ENCODE assay signal across 16 cellular contexts in genomic region chr11:73205666-73206343, GRCh38. TPM values are rescaled to one million over a fixed set of nuclear protein-coding genes. Genes with fewer than 3 reads are reported as not detected.
DNase-seq lines count a peak whose midpoint lies in the region; ATAC-seq, FAIRE-seq and TF ChIP-seq lines count a peak whose summit lies in the region.
"Had no signal": no experiment of that assay in that cellular context is flagged by ENCODE, and none has a peak within 500 bp of the region (broad histone marks: within the 10 kb centered on the region; RNA-seq: fewer than 3 reads in every experiment).

No MANE protein-coding gene starts in this region.

- H3K4me1 ChIP-seq in A549 (peaks cover 27% of the 10 kb centered on the region), SJCRH30 (peaks cover 25% of the 10 kb centered on the region), right lobe of liver (peaks cover 0 to 33% (median 2%) of the 10 kb centered on the region in 4 donors), BE2C (no peaks in the 10 kb centered on the region)
- H3K4me1 ChIP-seq: parathyroid adenoma had no signal

- WGBS in A549 (ENCODE audit: missing lambda C conversion rate): 69% methylated on average over 5 of the region's 5 CpGs
- 49% methylated on average over 5 of the region's 5 CpGs for WGBS in right lobe of liver (ENCODE audit: insufficient coverage, low coverage, low lambda C conversion rate, missing lambda C conversion rate)

- H3K4me3 ChIP-seq in A549: no peak overlapping the region
- H3K4me3 ChIP-seq in SJCRH30: no peak overlapping the region
- no peak overlapping the region for H3K4me3 ChIP-seq in right lobe of liver
- no peak overlapping the region for H3K4me3 ChIP-seq in BE2C (ENCODE audit: low read depth, low read length)
- H3K4me3 ChIP-seq: spleen, upper lobe of left lung had no signal

- TF ChIP-seq CTCF in A549 (IDR thresholded peaks at IDR 0.05) (no peak), right lobe of liver (IDR thresholded peaks at IDR 0.05) (no peak), BE2C (IDR thresholded peaks at IDR 0.05; ENCODE audit: low read depth, low read length) (no peak)

- TF ChIP-seq POLR2A in A549 (IDR thresholded peaks at IDR 0.05; ENCODE audit: low read length): no peak
- no peak for TF ChIP-seq POLR2A in right lobe of liver (IDR thresholded peaks at IDR 0.05)

- ATAC-seq in A549 (peak; percentile 34 to 49; a peak in 3 of 6 replicates), right lobe of liver (peak; percentile 44 to 76 (median 64)), HG03097 (IDR thresholded peaks at IDR 0.05; ENCODE audit: low FRiP score, unreplicated experiment) (no peak), GM21360 (IDR thresholded peaks at IDR 0.05; ENCODE audit: unreplicated experiment) (no peak), GM18861 (IDR thresholded peaks at IDR 0.05; ENCODE audit: unreplicated experiment) (no peak)
- ATAC-seq: stimulated activated effector memory CD8-positive, alpha-beta T cell treated with anti-CD3 and anti-CD28 coated beads, Interleukin-12 subunit alpha, Interleukin-12 subunit beta, amount 100 ng/mL, for 72 hours had no signal

- no peak for FAIRE-seq in A549 (lab: Jason Lieb, UNC)

- POLR2A ChIA-PET in A549 (lab: Yijun Ruan, JAX): no interaction called here

- no peak for TF ChIP-seq EP300 in A549 (IDR thresholded peaks at IDR 0.05)

- CTCF ChIA-PET in A549 (lab: Yijun Ruan, JAX): interaction anchor here (0.6 to 4.5 kb wide), 7 partner anchors 12 to 374 kb away, joined by 3 to 25 read pairs (median 6); no protein-coding TSS in a partner anchor

- DNase-seq in A549 (ENCODE audit: low read depth in 1 of 2, low spot score in 1 of 2) (no peak), MV-4-11 (lab: John Stamatoyannopoulos, UW) (peak; percentile 97), SJCRH30 (peak; percentile 53 to 73), right lobe of liver (peak in 1 of 3 donors; percentile 39), BE2C (no peak)
- DNase-seq: activated CD4-positive, alpha-beta memory T cell treated with anti-CD3 and anti-CD28 coated beads, Interleukin-2, amount 10 ng/mL, durations not matched to agents 7 days and 5 days; effector memory CD4-positive, alpha-beta T cell; hypothalamus; NCI-H1092 treated with DMSO at 0.1 percent for 48 hours; spleen had no signal

- H3K27ac ChIP-seq in A549 (peak overlapping the region in 1 of 2 experiments; percentile 59; a peak in 2 of 6 replicates), SJCRH30 (peak overlapping the region; percentile 56), right lobe of liver (no peak overlapping the region)
- H3K27ac ChIP-seq: parathyroid adenoma had no signal

- H3K9me3 ChIP-seq in A549 (no peaks in the 10 kb centered on the region), SJCRH30 (replicated peaks) (no peaks in the 10 kb centered on the region), right lobe of liver (no peaks in the 10 kb centered on the region), BE2C (no peaks in the 10 kb centered on the region)
- H3K9me3 ChIP-seq: spleen, upper lobe of left lung had no signal

- H3K36me3 ChIP-seq in SJCRH30: no peaks in the 10 kb centered on the region
- no peaks in the 10 kb centered on the region for H3K36me3 ChIP-seq in right lobe of liver
- H3K36me3 ChIP-seq in BE2C: no peaks in the 10 kb centered on the region
- H3K36me3 ChIP-seq: spleen, upper lobe of left lung had no signal

- intact Hi-C loops in right lobe of liver (cut with DNase I): no loop called here

- H3K4me2 ChIP-seq in A549: peak overlapping the region; percentile 70

- H3K27me3 ChIP-seq in SJCRH30 (no peaks in the 10 kb centered on the region), right lobe of liver (no peaks in the 10 kb centered on the region), BE2C (no peaks in the 10 kb centered on the region)
- H3K27me3 ChIP-seq: spleen, upper lobe of left lung had no signal

- no peak for TF ChIP-seq RAD21 in A549 (conservative IDR thresholded peaks at IDR 0.05 in 1 of 2, IDR thresholded peaks at IDR 0.05 in 1 of 2)

TF ChIP-seq in A549, 52 proteins besides CTCF, POLR2A, EP300 and RAD21:
- TF ChIP-seq SREBF2 (IDR thresholded peaks at IDR 0.05): no peak
- no peak for TF ChIP-seq PHF8 (IDR thresholded peaks at IDR 0.05; ENCODE audit: borderline replicate concordance, low read depth)
- TF ChIP-seq FOSL2 (IDR thresholded peaks at IDR 0.05): no peak
- TF ChIP-seq FOSL2 (CRISPR knock-in tag; IDR thresholded peaks at IDR 0.05): no peak; the same call in 1 of the 2 replicates
- no peak for TF ChIP-seq EHMT2 (IDR thresholded peaks at IDR 0.05; ENCODE audit: low read depth)
- TF ChIP-seq, protein P1, sequence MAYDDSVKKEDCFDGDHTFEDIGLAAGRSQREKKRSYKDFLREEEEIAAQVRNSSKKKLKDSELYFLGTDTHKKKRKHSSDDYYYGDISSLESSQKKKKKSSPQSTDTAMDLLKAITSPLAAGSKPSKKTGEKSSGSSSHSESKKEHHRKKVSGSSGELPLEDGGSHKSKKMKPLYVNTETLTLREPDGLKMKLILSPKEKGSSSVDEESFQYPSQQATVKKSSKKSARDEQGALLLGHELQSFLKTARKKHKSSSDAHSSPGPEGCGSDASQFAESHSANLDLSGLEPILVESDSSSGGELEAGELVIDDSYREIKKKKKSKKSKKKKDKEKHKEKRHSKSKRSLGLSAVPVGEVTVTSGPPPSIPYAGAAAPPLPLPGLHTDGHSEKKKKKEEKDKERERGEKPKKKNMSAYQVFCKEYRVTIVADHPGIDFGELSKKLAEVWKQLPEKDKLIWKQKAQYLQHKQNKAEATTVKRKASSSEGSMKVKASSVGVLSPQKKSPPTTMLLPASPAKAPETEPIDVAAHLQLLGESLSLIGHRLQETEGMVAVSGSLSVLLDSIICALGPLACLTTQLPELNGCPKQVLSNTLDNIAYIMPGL (CRISPR knock-in tag; IDR thresholded peaks at IDR 0.05; ENCODE audit: borderline replicate concordance): no peak
- TF ChIP-seq ZC3H11A (IDR thresholded peaks at IDR 0.05): no peak
- TF ChIP-seq NFE2L2 (conservative IDR thresholded peaks at IDR 0.05; ENCODE audit: low read length): no peak
- no peak for TF ChIP-seq POLR2AphosphoS2 (conservative IDR thresholded peaks at IDR 0.05; ENCODE audit: low read length)
- no peak for TF ChIP-seq TFCP2L1 (CRISPR knock-in tag; IDR thresholded peaks at IDR 0.05)
- no peak for TF ChIP-seq E2F6 (IDR thresholded peaks at IDR 0.05; ENCODE audit: borderline replicate concordance, low read depth)

RNA-seq across cellular contexts. Expression of gene P2RY2, which starts 12.3 kb away (rescaled TPM):
- polyA plus RNA-seq in A549 (2011; rRNA removed) (3.7 and 5.2 TPM in 2 replicates), A549 (2017; fragmentation: RNase III; extraction: RNeasy Plus Mini Kit Qiagen cat#74134 plus additional on column Dnase treatment) (6.1 to 6.4 TPM (median 6.4 TPM) in 3 replicates)
- 7.6 and 11.4 TPM in 2 replicates for polyA plus RNA-seq in A549 (2012; cell fraction: cytosol; rRNA removed)
- 10.3 and 15.5 TPM in 2 replicates for polyA plus RNA-seq in A549 (2012; cell fraction: nucleus; rRNA removed)
- polyA minus RNA-seq in A549 (2011; rRNA and poly(A)+ RNA removed): 6.8 and 8.8 TPM in 2 replicates
- total RNA-seq in SJCRH30 (2014; rRNA removed; shearing (Covaris generic)): not detected in 2 replicates
- 1 to 10 TPM; 2.6 to 5.1 (median 3.5) TPM for total RNA-seq in right lobe of liver
- 0.28 TPM for polyA plus RNA-seq in BE2C (2012; ENCODE audit: insufficient read depth, insufficient read length, low read depth)
- total RNA-seq: activated CD4-positive, alpha-beta memory T cell treated with anti-CD3 and anti-CD28 coated beads, Interleukin-2, amount 10 ng/mL, durations not matched to agents 7 days and 5 days had no signal

Comparison
In these comparisons a context has a peak if more than half of its experiments do, and no peak if none do; other contexts are left out.
1. ATAC-seq: peak in A549 (2 of 2) and right lobe of liver (4 of 4); none in HG03097 (single experiment), GM21360 (single experiment) and GM18861 (single experiment).
2. DNase-seq: peak in MV-4-11 (single experiment) and SJCRH30 (2 of 2); none in A549 (0 of 2) and BE2C (single experiment).